8 cellular contexts compared by ENCODE assay signal in the genomic region with DNA sequence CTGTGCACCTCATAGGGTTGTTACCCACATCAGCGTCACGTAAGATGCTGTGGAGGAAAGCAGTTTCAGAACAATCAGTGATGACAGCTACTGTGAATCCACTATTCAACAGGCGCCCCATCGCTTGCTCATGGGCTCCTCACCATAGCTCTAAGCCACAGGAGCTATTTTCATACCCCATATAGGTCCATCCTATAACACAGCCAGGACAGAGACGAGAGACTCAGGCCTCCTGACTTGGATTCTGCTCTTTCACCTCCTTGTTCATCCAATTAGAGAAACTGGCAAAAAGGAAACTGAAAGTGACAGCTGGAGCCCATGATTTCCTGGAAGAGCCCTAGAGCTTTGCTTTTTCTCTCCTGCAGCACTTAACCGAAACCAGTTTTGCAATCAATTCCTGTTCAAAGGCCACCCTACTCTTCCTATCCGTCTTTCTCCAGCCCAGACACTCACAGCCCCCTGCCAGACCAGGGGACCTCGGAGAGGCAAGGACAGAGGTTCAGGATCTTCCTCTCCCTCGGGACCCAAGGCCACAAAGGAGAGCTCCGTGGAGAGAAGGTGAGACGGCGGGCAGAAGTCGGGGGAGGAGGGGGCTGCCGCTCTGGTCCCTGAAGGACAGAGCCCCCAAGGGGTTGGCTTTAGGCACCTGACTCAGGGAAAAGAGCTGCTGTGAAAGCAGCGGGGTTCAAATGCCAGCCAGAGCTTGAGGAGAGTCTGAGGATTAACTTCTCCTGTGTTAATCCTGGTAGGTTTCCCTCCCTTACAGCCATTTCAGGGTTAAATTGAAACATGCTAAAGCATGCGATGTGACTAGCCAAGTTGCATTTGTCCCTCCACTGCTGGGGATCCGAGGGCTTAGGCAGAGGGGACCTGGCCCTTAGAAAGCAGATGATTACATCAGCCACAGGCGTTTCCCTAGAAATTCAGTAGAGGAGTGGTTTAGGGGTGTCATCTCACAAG. TPM values are rescaled to one million over a fixed set of nuclear protein-coding genes. Genes with fewer than 3 reads are reported as not detected.
A peak's percentile ranks its signal among the peaks of the same experiment; 100 is the strongest.
DNase-seq lines count a peak whose midpoint lies in the region; ATAC-seq, FAIRE-seq and TF ChIP-seq lines count a peak whose summit lies in the region.

A gene with protein sequence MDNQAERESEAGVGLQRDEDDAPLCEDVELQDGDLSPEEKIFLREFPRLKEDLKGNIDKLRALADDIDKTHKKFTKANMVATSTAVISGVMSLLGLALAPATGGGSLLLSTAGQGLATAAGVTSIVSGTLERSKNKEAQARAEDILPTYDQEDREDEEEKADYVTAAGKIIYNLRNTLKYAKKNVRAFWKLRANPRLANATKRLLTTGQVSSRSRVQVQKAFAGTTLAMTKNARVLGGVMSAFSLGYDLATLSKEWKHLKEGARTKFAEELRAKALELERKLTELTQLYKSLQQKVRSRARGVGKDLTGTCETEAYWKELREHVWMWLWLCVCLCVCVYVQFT (plus strand): TSS at position 381 of the 960 bp plus-strand sequence. CDS start 7,980 bp downstream, outside the sequence.

- intact Hi-C loops in cardiac septum (cut with DNase I): no loop called here

- no peak for FAIRE-seq in HTR-8/SVneo (lab: Jason Lieb, UNC)

- H3K4me1 Mint-ChIP-seq in activated naive CD8-positive, alpha-beta T cell (ENCODE audit: low read depth): peaks cover 51% of the 10 kb centered on the region

- H3K27me3 Mint-ChIP-seq in activated naive CD8-positive, alpha-beta T cell: no peaks in the 10 kb centered on the region

- DNase-seq in GM12864 (ENCODE audit: low read depth): peak; percentile 65
- peak; percentile 75 for DNase-seq in cardiac septum (ENCODE audit: low spot score)
- DNase-seq in retina: peak; percentile 54
- DNase-seq in HTR-8/SVneo (ENCODE audit: insufficient read length, low spot score): no peak

- peaks cover 5% of the 10 kb centered on the region for H3K36me3 Mint-ChIP-seq in activated naive CD8-positive, alpha-beta T cell

- no peaks in the 10 kb centered on the region for H3K9me3 Mint-ChIP-seq in activated naive CD8-positive, alpha-beta T cell (ENCODE audit: low read depth)

- H3K4me3 Mint-ChIP-seq in activated naive CD8-positive, alpha-beta T cell: peak within 1 kb of the TSS; percentile 100

- peak within 1 kb of the TSS; percentile 100 for H3K27ac Mint-ChIP-seq in activated naive CD8-positive, alpha-beta T cell

- TF ChIP-seq CTCF in GM12864 (IDR thresholded peaks at IDR 0.05; ENCODE audit: low read depth, low read length, missing control alignments): no peak

- peak within 1 kb of the TSS; percentile 79 for H3K4me3 ChIP-seq in GM12864 (ENCODE audit: low read depth, low read length)

- ATAC-seq in HG03175 (IDR thresholded peaks at IDR 0.05; ENCODE audit: unreplicated experiment) (peak; percentile 50), SK-N-SH treated with all-trans-retinoic acid at 6 μM for 48 hours (peak; percentile 71), GM21825 (IDR thresholded peaks at IDR 0.05; ENCODE audit: unreplicated experiment) (no peak)

TF ChIP-seq in SK-N-SH treated with all-trans-retinoic acid at 6 μM for 48 hours, 23 proteins besides CTCF, POLR2A, EP300 and RAD21:
- TF ChIP-seq BACH2 (CRISPR knock-in tag; IDR thresholded peaks at IDR 0.05; ENCODE audit: borderline replicate concordance): no peak
- no peak for TF ChIP-seq ZNF565 (CRISPR knock-in tag; conservative IDR thresholded peaks at IDR 0.05; ENCODE audit: low read depth)
- TF ChIP-seq PPARA (CRISPR knock-in tag; IDR thresholded peaks at IDR 0.05; ENCODE audit: borderline replicate concordance): no peak
- no peak for TF ChIP-seq ESRRG (CRISPR knock-in tag; IDR thresholded peaks at IDR 0.05)
- TF ChIP-seq, protein P1, sequence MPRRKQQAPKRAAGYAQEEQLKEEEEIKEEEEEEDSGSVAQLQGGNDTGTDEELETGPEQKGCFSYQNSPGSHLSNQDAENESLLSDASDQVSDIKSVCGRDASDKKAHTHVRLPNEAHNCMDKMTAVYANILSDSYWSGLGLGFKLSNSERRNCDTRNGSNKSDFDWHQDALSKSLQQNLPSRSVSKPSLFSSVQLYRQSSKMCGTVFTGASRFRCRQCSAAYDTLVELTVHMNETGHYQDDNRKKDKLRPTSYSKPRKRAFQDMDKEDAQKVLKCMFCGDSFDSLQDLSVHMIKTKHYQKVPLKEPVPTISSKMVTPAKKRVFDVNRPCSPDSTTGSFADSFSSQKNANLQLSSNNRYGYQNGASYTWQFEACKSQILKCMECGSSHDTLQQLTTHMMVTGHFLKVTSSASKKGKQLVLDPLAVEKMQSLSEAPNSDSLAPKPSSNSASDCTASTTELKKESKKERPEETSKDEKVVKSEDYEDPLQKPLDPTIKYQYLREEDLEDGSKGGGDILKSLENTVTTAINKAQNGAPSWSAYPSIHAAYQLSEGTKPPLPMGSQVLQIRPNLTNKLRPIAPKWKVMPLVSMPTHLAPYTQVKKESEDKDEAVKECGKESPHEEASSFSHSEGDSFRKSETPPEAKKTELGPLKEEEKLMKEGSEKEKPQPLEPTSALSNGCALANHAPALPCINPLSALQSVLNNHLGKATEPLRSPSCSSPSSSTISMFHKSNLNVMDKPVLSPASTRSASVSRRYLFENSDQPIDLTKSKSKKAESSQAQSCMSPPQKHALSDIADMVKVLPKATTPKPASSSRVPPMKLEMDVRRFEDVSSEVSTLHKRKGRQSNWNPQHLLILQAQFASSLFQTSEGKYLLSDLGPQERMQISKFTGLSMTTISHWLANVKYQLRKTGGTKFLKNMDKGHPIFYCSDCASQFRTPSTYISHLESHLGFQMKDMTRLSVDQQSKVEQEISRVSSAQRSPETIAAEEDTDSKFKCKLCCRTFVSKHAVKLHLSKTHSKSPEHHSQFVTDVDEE (CRISPR knock-in tag; IDR thresholded peaks at IDR 0.05): no peak
- no peak for TF ChIP-seq TOX (CRISPR knock-in tag; IDR thresholded peaks at IDR 0.05; ENCODE audit: borderline replicate concordance)
- TF ChIP-seq GLIS3 (CRISPR knock-in tag; IDR thresholded peaks at IDR 0.05): no peak

RNA-seq across cellular contexts. Expression of the gene that starts here (rescaled TPM):
- 5.7 TPM for total RNA-seq in cardiac septum
